In the genomic region with DNA sequence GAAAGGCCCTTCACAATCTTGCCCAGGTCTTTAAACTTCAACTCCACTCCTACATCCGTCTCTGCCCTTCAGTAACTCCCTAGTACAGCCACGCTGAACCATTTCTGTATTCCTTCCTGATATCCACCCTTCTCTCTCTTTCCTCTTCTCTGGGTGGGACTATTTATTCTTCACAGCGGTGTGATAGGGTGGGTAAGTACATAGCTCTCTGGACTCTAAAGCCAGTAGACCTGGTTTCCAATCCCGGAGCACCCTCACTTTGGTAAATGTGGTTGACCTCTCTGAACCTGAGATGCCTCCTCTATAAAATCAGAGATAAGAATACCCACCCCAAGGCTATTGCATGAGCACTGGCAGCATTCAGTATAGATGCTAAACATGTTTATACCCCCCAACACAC, we compare ENCODE assay signal across 17 cellular contexts.
DNase-seq lines count a peak whose midpoint lies in the region; FAIRE-seq and TF ChIP-seq lines count a peak whose summit lies in the region.
"Had no signal": no experiment of that assay in that cellular context is flagged by ENCODE, and none has a peak within 500 bp of the region (broad histone marks: within the 10 kb centered on the region; RNA-seq: fewer than 3 reads in every experiment).

No MANE protein-coding gene starts in this region.

- intact Hi-C loops in Calu3 (cut with micrococcal nuclease; ENCODE audit: unreplicated experiment), result no loop called here

- H3K4me3 Mint-ChIP-seq in Calu3 (ENCODE audit: low read depth, unreplicated experiment), result no peak overlapping the region
- H3K4me3 Mint-ChIP-seq: CD14-positive monocyte; CD8-positive, alpha-beta T cell; GM23338; IgD-negative memory B cell had no signal

- CTCF ChIA-PET in Calu3 (lab: Charles Lee), result no interaction called here

- H3K9me3 Mint-ChIP-seq in Calu3 (ENCODE audit: low read depth, unreplicated experiment), result no peaks in the 10 kb centered on the region
- H3K9me3 Mint-ChIP-seq: CD8-positive, alpha-beta T cell; GM23338; IgD-negative memory B cell had no signal

- peak; percentile 48 for FAIRE-seq in HTR-8/SVneo (lab: Jason Lieb, UNC)
- FAIRE-seq: A549 had no signal

- DNase-seq in Calu3 (no peak), HTR-8/SVneo (ENCODE audit: insufficient read length, low spot score) (no peak), amniotic epithelial cell (ENCODE audit: low read depth) (peak; percentile 18), myocyte (ENCODE audit: low read depth) (peak; percentile 38), C1 segment of cervical spinal cord (lab: John Stamatoyannopoulos, UW) (no peak), NCI-H82 (lab: John Stamatoyannopoulos, UW) (no peak), NCI-H2029 (lab: John Stamatoyannopoulos, UW) (no peak)
- DNase-seq: BE2C; CD8-positive, alpha-beta T cell; COR-L47; DMS53; GF-D8; H7 had no signal

- H3K27me3 Mint-ChIP-seq in Calu3 (ENCODE audit: unreplicated experiment), result no peaks in the 10 kb centered on the region

- peaks cover 9% of the 10 kb centered on the region for H3K4me1 Mint-ChIP-seq in Calu3 (ENCODE audit: low read depth, unreplicated experiment)
- H3K4me1 Mint-ChIP-seq: CD14-positive monocyte had no signal

- peaks cover 11% of the 10 kb centered on the region for H3K36me3 Mint-ChIP-seq in Calu3 (ENCODE audit: insufficient read depth, unreplicated experiment)

- no peak overlapping the region for H3K27ac Mint-ChIP-seq in Calu3 (ENCODE audit: unreplicated experiment)
- H3K27ac Mint-ChIP-seq: CD14-positive monocyte; CD8-positive, alpha-beta T cell; GM23338; IgD-negative memory B cell had no signal

- TSS peak; percentile 4 for BruUV-seq in Calu3 (replicated peaks; lab: Mats Ljungman, UMichigan)

- no peak for TF ChIP-seq CTCF in Calu3 (IDR thresholded peaks at IDR 0.05; ENCODE audit: unreplicated experiment)

Comparison
In these comparisons a context has a peak if more than half of its experiments do, and no peak if none do; other contexts are left out.
1. DNase-seq: peak in amniotic epithelial cell (single experiment) and myocyte (single experiment); none in Calu3 (single experiment), HTR-8/SVneo (single experiment), C1 segment of cervical spinal cord (0 of 14), NCI-H82 (single experiment) and NCI-H2029 (single experiment).